ENCODE assay signal across 4 cellular contexts in genomic region chr2:97045878-97046277, GRCh38. TPM values are rescaled to one million over a fixed set of nuclear protein-coding genes. Genes with fewer than 3 reads are reported as not detected.
"Had no signal": no experiment of that assay in that cellular context is flagged by ENCODE, and none has a peak within 500 bp of the region (broad histone marks: within the 10 kb centered on the region; RNA-seq: fewer than 3 reads in every experiment).

No MANE protein-coding gene starts in this region.

RNA-seq across cellular contexts. Expression of gene FAM178B, which starts 59.5 kb away (rescaled TPM):
- total RNA-seq: glomerular endothelial cell, hepatocyte, progenitor cell of endocrine pancreas, urinary bladder had no signal
